In genomic region chr21:19995253-19995652, GRCh38 we compare ENCODE assay signal across 21 cellular contexts.
"Had no signal": no experiment of that assay in that cellular context is flagged by ENCODE, and none has a peak within 500 bp of the region (broad histone marks: within the 10 kb centered on the region; RNA-seq: fewer than 3 reads in every experiment).

No MANE protein-coding gene starts in this region.

- H3K4me1 ChIP-seq: breast epithelium, left lung, pancreas, thyroid gland, upper lobe of right lung had no signal

- H3K9me3 ChIP-seq: breast epithelium, pancreas, thyroid gland, upper lobe of right lung had no signal

- H3K27me3 ChIP-seq: breast epithelium, hepatocyte, left lung, neutrophil, pancreas, thyroid gland, upper lobe of right lung had no signal

- H3K4me3 ChIP-seq: breast epithelium, hepatocyte, left lung, pancreas, thyroid gland, upper lobe of right lung had no signal

- H3K27ac ChIP-seq: breast epithelium, hepatocyte, left lung, neutrophil, pancreas, thyroid gland, upper lobe of right lung had no signal

- DNase-seq: activated CD4-positive, alpha-beta T cell treated with anti-CD3 and anti-CD28 coated beads for 1 hour; activated CD4-positive, alpha-beta T cell treated with anti-CD3 and anti-CD28 coated beads, Interleukin-2, amount 50 U/mL, for 1 hour; activated naive CD4-positive, alpha-beta T cell treated with anti-CD3 and anti-CD28 coated beads for 36 hours; activated naive CD8-positive, alpha-beta T cell treated with anti-CD3 and anti-CD28 coated beads, Interleukin-2, amount 10 ng/mL, durations not matched to agents 7 days and 5 days; activated T-cell treated with anti-CD3 and anti-CD28 coated beads, Interleukin-2, amount 50 U/mL, for 4 hours; amniotic stem cell; effector memory CD4-positive, alpha-beta T cell; foreskin melanocyte; immature natural killer cell; left lung; natural killer cell; pancreas; right cardiac atrium; stimulated activated CD4-positive, alpha-beta T cell treated with anti-CD3 and anti-CD28 coated beads, Interleukin-12 subunit alpha, Interleukin-12 subunit beta, amount 100 ng/mL, for 4 hours; stimulated activated CD4-positive, alpha-beta T cell treated with anti-CD3 and anti-CD28 coated beads, Interleukin-4, amount 100 ng/mL, for 4 hours; substantia nigra; thyroid gland; upper lobe of right lung had no signal

- H3K36me3 ChIP-seq: breast epithelium, left lung, neutrophil, pancreas, thyroid gland, upper lobe of right lung had no signal

- H2AFZ ChIP-seq: hepatocyte had no signal

- H3K4me2 ChIP-seq: hepatocyte had no signal
